In the genomic region with DNA sequence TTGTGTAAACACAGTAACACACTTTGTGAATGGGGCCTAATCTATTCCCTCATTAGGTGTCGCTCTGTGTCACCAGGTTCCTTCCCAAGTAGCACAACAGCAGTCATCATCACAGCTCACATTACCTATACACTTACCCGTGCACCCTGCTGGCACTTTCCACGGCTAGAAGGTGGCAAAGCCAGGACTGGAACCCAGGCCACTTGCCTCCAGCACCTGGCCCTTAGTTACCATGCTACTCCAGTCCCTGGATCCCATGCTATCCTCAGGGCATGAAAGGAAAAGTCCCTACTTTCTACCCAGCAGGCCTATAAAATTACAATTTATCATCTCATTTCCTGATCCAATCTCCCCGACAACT, we compare ENCODE assay signal across 19 cellular contexts. TPM values are rescaled to one million over a fixed set of nuclear protein-coding genes. Genes with fewer than 3 reads are reported as not detected.
DNase-seq lines count a peak whose midpoint lies in the region; ATAC-seq and TF ChIP-seq lines count a peak whose summit lies in the region.
"Had no signal": no experiment of that assay in that cellular context is flagged by ENCODE, and none has a peak within 500 bp of the region (broad histone marks: within the 10 kb centered on the region; RNA-seq: fewer than 3 reads in every experiment).

No MANE protein-coding gene starts in this region.

- H3K9me3 ChIP-seq in PC-9 (ENCODE audit: insufficient read depth, low read depth), result no peaks in the 10 kb centered on the region; the same call in 1 of the 2 replicates
- H3K9me3 ChIP-seq: HAP-1, heart right ventricle, right atrium auricular region had no signal

- CTCF ChIA-PET in PC-9 (lab: Charles Lee), result no interaction called here

- no peaks in the 10 kb centered on the region for H3K27me3 Mint-ChIP-seq in type B pancreatic cell
- no peaks in the 10 kb centered on the region for H3K27me3 Mint-ChIP-seq in stimulated activated memory B cell treated with anti-CD40 and anti-IgM and Interleukin-4, amounts not matched to agents 10 μg/mL and 1 μg/mL and 100 μg/mL, for 72 hours
- H3K27me3 Mint-ChIP-seq: activated naive CD8-positive, alpha-beta T cell treated with anti-CD3 and anti-CD28 coated beads, Interleukin-2, amount 10 ng/mL, durations not matched to agents 7 days and 5 days; naive thymus-derived CD4-positive, alpha-beta T cell had no signal

- TF ChIP-seq CTCF in PC-9 (conservative IDR thresholded peaks at IDR 0.05), result no peak
- no peak for TF ChIP-seq CTCF in type B pancreatic cell (conservative IDR thresholded peaks at IDR 0.05)

- no peaks in the 10 kb centered on the region for H3K27me3 ChIP-seq in PC-9 (ENCODE audit: insufficient read depth, low read depth)
- H3K27me3 ChIP-seq: heart right ventricle, right atrium auricular region had no signal

- peaks cover 100% of the 10 kb centered on the region for H3K79me2 ChIP-seq in PC-9 (ENCODE audit: low read depth)

- peak; percentile 69 for ATAC-seq in left colon
- ATAC-seq in stimulated activated naive CD8-positive, alpha-beta T cell treated with anti-CD3 and anti-CD28 coated beads, Interleukin-15, Interleukin-2, amounts not matched to agents 100 U/mL and 50 U/mL, for 24 hours, result no peak
- no peak for ATAC-seq in stimulated activated memory B cell treated with anti-CD40 and anti-IgM and Interleukin-4, amounts not matched to agents 10 μg/mL and 1 μg/mL and 100 μg/mL, for 72 hours
- ATAC-seq: heart right ventricle; left cardiac atrium; naive thymus-derived CD4-positive, alpha-beta T cell had no signal

- H3F3A ChIP-seq in PC-9 (ENCODE audit: insufficient read depth, low read depth), result peaks cover 68% of the 10 kb centered on the region

- no TSS peak for BruUV-seq in PC-9 (replicated peaks; lab: Mats Ljungman, UMichigan)

- H3K4me1 Mint-ChIP-seq in type B pancreatic cell (ENCODE audit: unreplicated experiment), result peaks cover 25% of the 10 kb centered on the region
- peaks cover 43% of the 10 kb centered on the region for H3K4me1 Mint-ChIP-seq in stimulated activated memory B cell treated with anti-CD40 and anti-IgM and Interleukin-4, amounts not matched to agents 10 μg/mL and 1 μg/mL and 100 μg/mL, for 72 hours

- intact Hi-C loops in PC-9 (cut with micrococcal nuclease; ENCODE audit: unreplicated experiment), result loop anchor here (1.0 to 5.0 kb wide), 3 partner anchors 17 to 187 kb away; no protein-coding TSS in a partner anchor
- intact Hi-C loops in left colon (cut with DNase I, micrococcal nuclease), result no loop called here

- H3K9me3 Mint-ChIP-seq in type B pancreatic cell, result peaks cover 4% of the 10 kb centered on the region
- H3K9me3 Mint-ChIP-seq in stimulated activated memory B cell treated with anti-CD40 and anti-IgM and Interleukin-4, amounts not matched to agents 10 μg/mL and 1 μg/mL and 100 μg/mL, for 72 hours, result no peaks in the 10 kb centered on the region

- H2AFZ ChIP-seq in PC-9, result no peak overlapping the region

- POLR2A ChIA-PET in PC-9 (lab: Charles Lee; ENCODE audit: unreplicated experiment), result interaction anchor here (0.6 kb wide), 1 partner anchor 100 kb away, joined by 35 read pairs; no protein-coding TSS in a partner anchor

- H3K36me3 ChIP-seq in PC-9 (ENCODE audit: low read depth), result peaks cover 10% of the 10 kb centered on the region
- H3K36me3 ChIP-seq: HAP-1, heart right ventricle, right atrium auricular region had no signal

- peak overlapping the region; percentile 92 for H3K27ac ChIP-seq in PC-9
- H3K27ac ChIP-seq: HL-60 had no signal

- H3K4me2 ChIP-seq in PC-9, result peak overlapping the region; percentile 71

- peaks cover 7% of the 10 kb centered on the region for H3K36me3 Mint-ChIP-seq in type B pancreatic cell
- peaks cover 9% of the 10 kb centered on the region for H3K36me3 Mint-ChIP-seq in stimulated activated memory B cell treated with anti-CD40 and anti-IgM and Interleukin-4, amounts not matched to agents 10 μg/mL and 1 μg/mL and 100 μg/mL, for 72 hours

- H4K20me1 ChIP-seq in PC-9 (ENCODE audit: insufficient read depth), result peaks cover 29% of the 10 kb centered on the region

- peak overlapping the region; percentile 14 for H3K27ac Mint-ChIP-seq in type B pancreatic cell
- no peak overlapping the region for H3K27ac Mint-ChIP-seq in stimulated activated memory B cell treated with anti-CD40 and anti-IgM and Interleukin-4, amounts not matched to agents 10 μg/mL and 1 μg/mL and 100 μg/mL, for 72 hours
- H3K27ac Mint-ChIP-seq: activated naive CD8-positive, alpha-beta T cell treated with anti-CD3 and anti-CD28 coated beads, Interleukin-2, amount 10 ng/mL, durations not matched to agents 7 days and 5 days had no signal

- no peak overlapping the region for H3K4me3 Mint-ChIP-seq in type B pancreatic cell
- H3K4me3 Mint-ChIP-seq in stimulated activated memory B cell treated with anti-CD40 and anti-IgM and Interleukin-4, amounts not matched to agents 10 μg/mL and 1 μg/mL and 100 μg/mL, for 72 hours, result no peak overlapping the region
- H3K4me3 Mint-ChIP-seq: activated naive CD8-positive, alpha-beta T cell treated with anti-CD3 and anti-CD28 coated beads, Interleukin-2, amount 10 ng/mL, durations not matched to agents 7 days and 5 days had no signal

- H3K4me1 ChIP-seq in PC-9 (replicated peaks; ENCODE audit: insufficient read depth), result peaks cover 78% of the 10 kb centered on the region

- DNase-seq in NCI-H2171 treated with DMSO at 0.1 percent for 48 hours (lab: John Stamatoyannopoulos, UW) (peak; percentile 16), NCI-H2171 (lab: John Stamatoyannopoulos, UW) (no peak), PC-9 (peak; percentile 28 to 48), left colon (no peak), type B pancreatic cell (ENCODE audit: extremely low spot score, unreplicated experiment) (no peak), nucleus accumbens (lab: John Stamatoyannopoulos, UW) (no peak)
- DNase-seq in stimulated activated naive CD8-positive, alpha-beta T cell treated with anti-CD3 and anti-CD28 coated beads, Interleukin-15, Interleukin-2, amounts not matched to agents 100 U/mL and 50 U/mL, for 24 hours, result no peak
- DNase-seq: activated CD4-positive, CD25-positive, alpha-beta regulatory T cell treated with anti-CD3 and anti-CD28 coated beads, Interleukin-2, amount 50 U/mL, for 72 hours; activated CD8-positive, alpha-beta memory T cell treated with anti-CD3 and anti-CD28 coated beads, Interleukin-2, amount 50 U/mL, for 48 hours; activated naive CD8-positive, alpha-beta T cell treated with anti-CD3 and anti-CD28 coated beads, Interleukin-2, amount 10 ng/mL, durations not matched to agents 7 days and 5 days; heart right ventricle; left cardiac atrium; naive thymus-derived CD4-positive, alpha-beta T cell; NCI-H187 treated with DMSO at 0.1 percent for 48 hours; stimulated activated CD4-positive, alpha-beta T cell treated with anti-CD3 and anti-CD28 coated beads, Interleukin-2, amount 100 ng/mL, for 48 hours had no signal

- H3K4me3 ChIP-seq in PC-9, result no peak overlapping the region
- H3K4me3 ChIP-seq: HAP-1, heart right ventricle, right atrium auricular region had no signal

- no peaks in the 10 kb centered on the region for H3K9me2 ChIP-seq in PC-9 (ENCODE audit: insufficient read depth)

RNA-seq across cellular contexts. Expression of gene SMURF1, which starts 18.4 kb away (rescaled TPM):
- total RNA-seq in PC-9 (2021) (53.2 and 63.9 TPM in 2 replicates), left colon (10 to 100 TPM; 28.2 to 28.4 TPM), type B pancreatic cell (ENCODE audit: low replicate concordance) (22.1 and 31.3 TPM in 2 replicates)

Comparison
In these comparisons a context has a peak if more than half of its experiments do, and no peak if none do; other contexts are left out.
1. DNase-seq: peak in NCI-H2171 treated with DMSO at 0.1 percent for 48 hours (single experiment) and PC-9 (2 of 2); none in NCI-H2171 (single experiment), left colon (0 of 2), type B pancreatic cell (single experiment), stimulated activated naive CD8-positive, alpha-beta T cell treated with anti-CD3 and anti-CD28 coated beads, Interleukin-15, Interleukin-2, amounts not matched to agents 100 U/mL and 50 U/mL, for 24 hours (single experiment) and nucleus accumbens (0 of 56).